Comparison of ENCODE assay signal across 8 cellular contexts in the genomic region with DNA sequence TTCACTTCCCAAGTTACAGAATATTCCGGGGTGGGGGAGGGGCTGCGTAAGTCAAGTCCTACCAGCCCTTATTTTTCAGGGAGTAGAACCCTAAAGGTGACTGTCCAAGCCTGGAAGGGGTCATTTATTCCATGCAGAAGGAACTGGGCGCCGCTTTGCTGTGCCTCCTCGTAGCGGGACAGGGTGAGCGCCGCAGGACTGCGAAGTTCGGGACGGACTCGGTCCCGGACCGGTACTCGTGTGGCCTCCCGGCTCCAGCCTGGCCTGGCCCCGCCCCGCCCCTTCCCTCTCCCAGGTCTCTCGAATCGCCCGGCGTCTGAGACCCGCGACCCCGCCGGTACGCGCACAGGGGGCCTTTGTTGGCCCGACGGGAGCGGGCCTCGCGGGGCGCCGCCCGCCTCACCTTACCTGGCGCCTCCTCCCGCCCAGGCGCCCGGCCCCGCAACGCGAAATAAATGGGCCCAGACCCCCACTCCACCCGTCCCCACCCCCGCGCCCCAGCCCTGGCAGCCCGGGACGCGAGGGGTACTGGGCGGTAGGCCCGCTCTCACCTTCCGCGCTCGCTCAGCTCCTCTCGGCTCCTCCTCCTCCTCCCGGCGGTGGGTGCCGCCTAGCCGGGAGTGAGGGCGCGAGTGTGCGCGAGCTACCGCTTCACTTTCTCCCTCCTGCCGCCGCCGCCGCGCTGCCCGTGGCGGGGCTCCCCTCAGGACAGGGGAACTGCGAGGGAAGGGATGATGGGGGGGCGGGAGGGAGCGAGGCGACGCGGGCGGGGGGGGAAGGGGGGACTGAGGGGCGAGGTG. TPM values are rescaled to one million over a fixed set of nuclear protein-coding genes. Genes with fewer than 3 reads are reported as not detected.
DNase-seq lines count a peak whose midpoint lies in the region; ATAC-seq, FAIRE-seq and TF ChIP-seq lines count a peak whose summit lies in the region.

No MANE protein-coding gene starts in this region.

- H3K36me3 ChIP-seq in breast epithelium (no peaks in the 10 kb centered on the region), kidney (ENCODE audit: control insufficient read depth in 1 of 2, insufficient read depth in 2 of 2, low read length in 2 of 2) (no peaks in the 10 kb centered on the region)

- H3K27ac ChIP-seq in HL-60 (replicated peaks) (peak overlapping the region; percentile 40; the same call in 1 of the 2 replicates), breast epithelium (peak overlapping the region; percentile 92 to 96), kidney (ENCODE audit: low read depth in 2 of 2, low read length in 2 of 2) (peak overlapping the region; percentile 77 to 81)

- DNase-seq in AG08395 (ENCODE audit: low spot score) (peak; percentile 12), HL-60 (ENCODE audit: low read depth in 1 of 2, low spot score in 1 of 2) (peak; percentile 28 to 47), T-helper 22 cell (ENCODE audit: low read depth) (peak; percentile 23), breast epithelium (ENCODE audit: low spot score in 2 of 2) (peak; percentile 43 to 55), kidney (peak; percentile 82), SHP77 treated with DMSO at 0.1 percent for 48 hours (lab: John Stamatoyannopoulos, UW) (no peak)
- DNase-seq in stimulated activated CD4-positive, alpha-beta T cell treated with anti-CD3 and anti-CD28 coated beads, Interleukin-15, amount 100 ng/mL, for 1 hour (ENCODE audit: low read depth in 1 of 2, low spot score in 1 of 2): peak; percentile 24 to 31

- H3K9me3 ChIP-seq in breast epithelium: no peaks in the 10 kb centered on the region
- H3K9me3 ChIP-seq in kidney (ENCODE audit: control insufficient read depth in 1 of 2, low read length in 2 of 2): no peaks in the 10 kb centered on the region

- H3K27me3 ChIP-seq in HL-60 (ENCODE audit: insufficient read depth, poor library complexity, severe bottlenecking): no peaks in the 10 kb centered on the region
- no peaks in the 10 kb centered on the region for H3K27me3 ChIP-seq in breast epithelium

- intact Hi-C loops in breast epithelium (cut with DNase I; ENCODE audit: low total_unique reads): no loop called here
- intact Hi-C loops in kidney (cut with DNase I): no loop called here

- no peaks in the 10 kb centered on the region for H3K4me1 ChIP-seq in breast epithelium
- peaks cover 0 to 5% of the 10 kb centered on the region in 2 donors for H3K4me1 ChIP-seq in kidney (ENCODE audit: control insufficient read depth in 1 of 2, insufficient read depth in 1 of 2, low read depth in 1 of 2, low read length in 2 of 2)

- H3K9ac ChIP-seq in kidney (ENCODE audit: low read length in 2 of 2): peak overlapping the region; percentile 22 to 24

- no peak for TF ChIP-seq POLR2A in breast epithelium (IDR thresholded peaks at IDR 0.05)

- no peak for FAIRE-seq in kidney (lab: Jason Lieb, UNC)

- TF ChIP-seq CTCF in HL-60 (IDR thresholded peaks at IDR 0.05; ENCODE audit: insufficient read depth, low read length): no peak
- no peak for TF ChIP-seq CTCF in breast epithelium (IDR thresholded peaks at IDR 0.05)
- no peak for TF ChIP-seq CTCF in kidney (IDR thresholded peaks at IDR 0.05; ENCODE audit: borderline replicate concordance, extremely low read depth, insufficient read depth)

- peak overlapping the region; percentile 61 for H3K4me3 ChIP-seq in HL-60 (replicated peaks; ENCODE audit: insufficient read depth, low read length)
- H3K4me3 ChIP-seq in breast epithelium: peak overlapping the region; percentile 59 to 92 (median 87)
- peak overlapping the region; percentile 74 to 83 for H3K4me3 ChIP-seq in kidney (ENCODE audit: low read length in 2 of 2)

- peak; percentile 33 for ATAC-seq in GM18868 (IDR thresholded peaks at IDR 0.05; ENCODE audit: unreplicated experiment)

RNA-seq across cellular contexts. Expression of a gene that starts 0.7 kb away (rescaled TPM):
- total RNA-seq in breast epithelium (10 to 100 TPM; 23.2 to 59.6 (median 42.6) TPM), kidney (29.1 TPM)
- 22.2 TPM for polyA plus RNA-seq in kidney (ENCODE audit: insufficient read depth, low read depth, low replicate concordance)

Comparison
In these comparisons a context has a peak if more than half of its experiments do, and no peak if none do; other contexts are left out.
1. H3K27ac ChIP-seq: peak in every context shown above with its lines; median percentile 94 in breast epithelium; 79 in kidney; 40 in HL-60.